ENCODE assay signal across 8 cellular contexts in genomic region chr13:32309812-32310706, GRCh38. TPM values are rescaled to one million over a fixed set of nuclear protein-coding genes. Genes with fewer than 3 reads are reported as not detected.
DNase-seq lines count a peak whose midpoint lies in the region; ATAC-seq and TF ChIP-seq lines count a peak whose summit lies in the region.

No MANE protein-coding gene starts in this region.

- no peaks in the 10 kb centered on the region for H3K4me1 ChIP-seq in mesendoderm (ENCODE audit: control insufficient read depth, low read depth, low read length)
- H3K4me1 ChIP-seq in uterus: peaks cover 0 to 6% of the 10 kb centered on the region in 2 donors

- no peak overlapping the region for H2BK5ac ChIP-seq in mesendoderm (ENCODE audit: low read length)

- no peak overlapping the region for H3K9ac ChIP-seq in mesendoderm (ENCODE audit: low read length)

- TF ChIP-seq CTCF in RWPE1 (conservative IDR thresholded peaks at IDR 0.05; ENCODE audit: low read depth) (peak; percentile 65), uterus (IDR thresholded peaks at IDR 0.05) (peak; percentile 74 to 84 (median 76))

- no peak overlapping the region for H3K56ac ChIP-seq in mesendoderm (ENCODE audit: low read length)

- H3K4ac ChIP-seq in mesendoderm (ENCODE audit: low read depth, low read length): no peak overlapping the region

- no peak overlapping the region for H3K4me3 ChIP-seq in mesendoderm (ENCODE audit: low read length)
- peak overlapping the region in 1 of 2 donors; percentile 18 for H3K4me3 ChIP-seq in uterus

- H3K27me3 ChIP-seq in mesendoderm (ENCODE audit: insufficient read depth, low read length, poor library complexity) (no peaks in the 10 kb centered on the region), uterus (no peaks in the 10 kb centered on the region)

- no peak overlapping the region for H4K8ac ChIP-seq in mesendoderm (ENCODE audit: low read depth, low read length)

- intact Hi-C loops in uterus (cut with DNase I; ENCODE audit: low total_unique reads): no loop called here

- no peaks in the 10 kb centered on the region for H3K79me2 ChIP-seq in mesendoderm (ENCODE audit: control insufficient read depth, insufficient read depth, low read length)

- POLR2A ChIA-PET in RWPE1 (lab: Yijun Ruan, JAX; ENCODE audit: low non-redundant PET): no interaction called here

- ATAC-seq in GM18909 (IDR thresholded peaks at IDR 0.05; ENCODE audit: poor library complexity, unreplicated experiment) (peak; percentile 74), HG03469 (IDR thresholded peaks at IDR 0.05; ENCODE audit: unreplicated experiment) (peak; percentile 49)

- no peaks in the 10 kb centered on the region for H3K79me1 ChIP-seq in mesendoderm (ENCODE audit: low read length)

- peak; percentile 25 for DNase-seq in Caki2 (ENCODE audit: low read depth)
- DNase-seq in RWPE1 (ENCODE audit: low spot score): peak; percentile 23
- peak; percentile 52 to 75 for DNase-seq in dermis microvascular lymphatic vessel endothelial cell (ENCODE audit: low read depth in 2 of 2)
- peak; percentile 51 for DNase-seq in mesendoderm
- DNase-seq in uterus: peak in 1 of 2 donors; percentile 29
- no peak for DNase-seq in HPDE6-E6E7 (ENCODE audit: extremely low spot score)

- in situ Hi-C loops in Caki2 (cut with HindIII; ENCODE audit: low pct_unique_long_range_greater_than_20kb, low sequenced_read_pairs): no loop called here

- H3K36me3 ChIP-seq in mesendoderm (ENCODE audit: control insufficient read depth, insufficient read depth, low read length) (no peaks in the 10 kb centered on the region), uterus (no peaks in the 10 kb centered on the region)

- no peak overlapping the region for H2BK120ac ChIP-seq in mesendoderm (ENCODE audit: low read depth, low read length)

- no peak overlapping the region for H4K5ac ChIP-seq in mesendoderm (ENCODE audit: low read length)

- H2AK5ac ChIP-seq in mesendoderm (ENCODE audit: low read length): no peak overlapping the region

- H3K18ac ChIP-seq in mesendoderm (ENCODE audit: low read length): no peak overlapping the region

- H3K27ac ChIP-seq in RWPE1: no peak overlapping the region
- no peak overlapping the region for H3K27ac ChIP-seq in mesendoderm (ENCODE audit: low read depth, low read length)
- H3K27ac ChIP-seq in uterus: peak overlapping the region; percentile 13 to 67

- H3K4me2 ChIP-seq in mesendoderm (ENCODE audit: low read length): no peak overlapping the region

- H3K9me3 ChIP-seq in uterus: no peaks in the 10 kb centered on the region

- H2BK15ac ChIP-seq in mesendoderm (replicated peaks; ENCODE audit: low read depth): no peak overlapping the region

- CTCF ChIA-PET in RWPE1 (lab: Yijun Ruan, JAX): no interaction called here

- WGBS in mesendoderm (ENCODE audit: extremely low coverage, insufficient coverage, low lambda C conversion rate): no CpG with 5 or more reads among the region's 19 CpGs

- H3K23ac ChIP-seq in mesendoderm (ENCODE audit: low read length): no peak overlapping the region

- TF ChIP-seq POLR2A in uterus (IDR thresholded peaks at IDR 0.05): no peak

RNA-seq across cellular contexts. Expression of gene ZAR1L, which starts 5.1 kb away (rescaled TPM):
- not detected in 2 replicates for total RNA-seq in Caki2 (2014; rRNA removed; shearing (Covaris generic); ENCODE audit: low replicate concordance)
- total RNA-seq in dermis microvascular lymphatic vessel endothelial cell (not detected in 2 replicates), uterus (not detected)
- 0.04 TPM for polyA plus RNA-seq in mesendoderm (2013, experiment 1 of 2)
- polyA plus RNA-seq in mesendoderm (2013, experiment 2 of 2): 0.03 TPM

RNA-seq across cellular contexts. Expression of gene BRCA2, which starts 5.2 kb away (rescaled TPM):
- 1.4 and 4.4 TPM in 2 replicates for total RNA-seq in Caki2 (2014; rRNA removed; shearing (Covaris generic); ENCODE audit: low replicate concordance)
- total RNA-seq in dermis microvascular lymphatic vessel endothelial cell (2.3 and 5.1 TPM in 2 replicates), uterus (10 to 100 TPM in 1 of 4 donors, 1 to 10 TPM in 1, under 1 TPM in 2; 0.26 to 11.5 (median 0.89) TPM)
- 9.9 TPM for polyA plus RNA-seq in mesendoderm (2013, experiment 1 of 2)
- polyA plus RNA-seq in mesendoderm (2013, experiment 2 of 2): 9.0 TPM

Comparison
In these comparisons a context has a peak if more than half of its experiments do, and no peak if none do; other contexts are left out.
1. H3K27ac ChIP-seq: peak in uterus (2 of 2); none in RWPE1 (single experiment) and mesendoderm (single experiment).